ENCODE assay signal across 14 cellular contexts in the genomic region with DNA sequence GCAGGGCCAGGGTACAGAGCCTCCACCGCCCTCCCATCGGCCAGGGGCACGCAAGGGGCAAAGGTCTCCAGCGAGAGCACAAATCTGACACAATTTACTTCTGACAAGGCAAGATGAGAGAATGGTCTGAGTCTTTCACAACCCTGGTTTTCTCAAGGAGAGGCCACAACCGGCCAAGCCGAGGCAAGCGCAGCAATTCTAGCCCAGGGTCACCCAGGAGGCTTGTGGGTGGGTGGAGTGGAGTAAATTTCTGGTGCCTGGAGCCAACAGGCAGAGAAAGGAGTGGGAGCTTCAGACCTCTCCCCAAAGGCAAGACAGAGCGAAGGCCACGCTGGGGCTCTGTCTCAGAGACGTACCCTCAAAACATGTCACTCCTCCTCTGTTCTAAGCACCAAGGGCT. TPM values are rescaled to one million over a fixed set of nuclear protein-coding genes. Genes with fewer than 3 reads are reported as not detected.
DNase-seq lines count a peak whose midpoint lies in the region; ATAC-seq and TF ChIP-seq lines count a peak whose summit lies in the region.
"Had no signal": no experiment of that assay in that cellular context is flagged by ENCODE, and none has a peak within 500 bp of the region (broad histone marks: within the 10 kb centered on the region; RNA-seq: fewer than 3 reads in every experiment).

No MANE protein-coding gene starts in this region.

- DNase-seq in activated T-cell treated with anti-CD3 and anti-CD28 coated beads, Interleukin-2, amount 50 U/mL, for 24 hours, result no peak
- no peak for DNase-seq in activated T-cell treated with anti-CD3 and anti-CD28 coated beads, Interleukin-2, amount 50 U/mL, for 48 hours
- DNase-seq in activated naive CD4-positive, alpha-beta T cell treated with anti-CD3 and anti-CD28 coated beads, Interleukin-2, amount 50 U/mL, for 16 hours, result peak; percentile 7
- peak; percentile 29 for DNase-seq in islet precursor cell
- DNase-seq in type B pancreatic cell (ENCODE audit: extremely low spot score, unreplicated experiment), result no peak
- no peak for DNase-seq in activated CD8-positive, alpha-beta memory T cell treated with anti-CD3 and anti-CD28 coated beads for 24 hours
- DNase-seq in DMS153 (lab: John Stamatoyannopoulos, UW), result no peak
- DNase-seq: NCI-H1694, NCI-H774, SJCRH30, thyroid gland had no signal

- no peak overlapping the region for H3K4me3 Mint-ChIP-seq in activated T-cell treated with anti-CD3 and anti-CD28 coated beads, Interleukin-2, amount 50 U/mL, for 24 hours
- H3K4me3 Mint-ChIP-seq in type B pancreatic cell, result no peak overlapping the region
- H3K4me3 Mint-ChIP-seq: neural crest cell had no signal

- H3K36me3 Mint-ChIP-seq in activated T-cell treated with anti-CD3 and anti-CD28 coated beads, Interleukin-2, amount 50 U/mL, for 24 hours (ENCODE audit: low read depth), result peaks cover 42% of the 10 kb centered on the region
- H3K36me3 Mint-ChIP-seq in type B pancreatic cell, result peaks cover 10% of the 10 kb centered on the region

- H3K4me1 Mint-ChIP-seq in activated T-cell treated with anti-CD3 and anti-CD28 coated beads, Interleukin-2, amount 50 U/mL, for 24 hours (ENCODE audit: low read depth), result peaks cover 32% of the 10 kb centered on the region
- peaks cover 6% of the 10 kb centered on the region for H3K4me1 Mint-ChIP-seq in type B pancreatic cell (ENCODE audit: unreplicated experiment)
- H3K4me1 Mint-ChIP-seq: neural crest cell had no signal

- ATAC-seq in HG03565 (IDR thresholded peaks at IDR 0.05; ENCODE audit: unreplicated experiment), result no peak
- ATAC-seq: left lobe of liver had no signal

- no peaks in the 10 kb centered on the region for H3K27me3 Mint-ChIP-seq in activated T-cell treated with anti-CD3 and anti-CD28 coated beads, Interleukin-2, amount 50 U/mL, for 24 hours
- peaks cover 3% of the 10 kb centered on the region for H3K27me3 Mint-ChIP-seq in type B pancreatic cell

- H3K27ac Mint-ChIP-seq in activated T-cell treated with anti-CD3 and anti-CD28 coated beads, Interleukin-2, amount 50 U/mL, for 24 hours, result peak overlapping the region; percentile 35
- H3K27ac Mint-ChIP-seq in type B pancreatic cell, result peak overlapping the region; percentile 30

- no peaks in the 10 kb centered on the region for H3K9me3 Mint-ChIP-seq in activated T-cell treated with anti-CD3 and anti-CD28 coated beads, Interleukin-2, amount 50 U/mL, for 24 hours
- no peaks in the 10 kb centered on the region for H3K9me3 Mint-ChIP-seq in type B pancreatic cell
- H3K9me3 Mint-ChIP-seq: neural crest cell had no signal

- TF ChIP-seq CTCF in type B pancreatic cell (conservative IDR thresholded peaks at IDR 0.05), result no peak

RNA-seq across cellular contexts. Expression of gene LARGE2, which starts 9.3 kb away (rescaled TPM):
- total RNA-seq in type B pancreatic cell (ENCODE audit: low replicate concordance), result 12.4 and 29.9 TPM in 2 replicates
- total RNA-seq: neural crest cell had no signal

RNA-seq across cellular contexts. Expression of gene PEX16, which starts 14.1 kb away (rescaled TPM):
- 21.7 and 26.7 TPM in 2 replicates for total RNA-seq in type B pancreatic cell (ENCODE audit: low replicate concordance)

RNA-seq across cellular contexts. Expression of gene FREY1, which starts 24.7 kb away (rescaled TPM):
- 0.90 and 1.4 TPM in 2 replicates for total RNA-seq in type B pancreatic cell (ENCODE audit: low replicate concordance)

RNA-seq across cellular contexts. Expression of gene MAPK8IP1, which starts 46.3 kb away (rescaled TPM):
- total RNA-seq in type B pancreatic cell (ENCODE audit: low replicate concordance), result 23.7 and 24.4 TPM in 2 replicates

Comparison
In these comparisons a context has a peak if more than half of its experiments do, and no peak if none do; other contexts are left out.
1. DNase-seq: peak in activated naive CD4-positive, alpha-beta T cell treated with anti-CD3 and anti-CD28 coated beads, Interleukin-2, amount 50 U/mL, for 16 hours (single experiment) and islet precursor cell (single experiment); none in activated T-cell treated with anti-CD3 and anti-CD28 coated beads, Interleukin-2, amount 50 U/mL, for 24 hours (single experiment), activated T-cell treated with anti-CD3 and anti-CD28 coated beads, Interleukin-2, amount 50 U/mL, for 48 hours (0 of 2), type B pancreatic cell (single experiment), activated CD8-positive, alpha-beta memory T cell treated with anti-CD3 and anti-CD28 coated beads for 24 hours (single experiment) and DMS153 (single experiment).